In genomic region chr10:96365571-96365970, GRCh38 we compare ENCODE assay signal across 14 cellular contexts. TPM values are rescaled to one million over a fixed set of nuclear protein-coding genes. Genes with fewer than 3 reads are reported as not detected.
DNase-seq lines count a peak whose midpoint lies in the region; ATAC-seq and TF ChIP-seq lines count a peak whose summit lies in the region.
"Had no signal": no experiment of that assay in that cellular context is flagged by ENCODE, and none has a peak within 500 bp of the region (broad histone marks: within the 10 kb centered on the region; RNA-seq: fewer than 3 reads in every experiment).

No MANE protein-coding gene starts in this region.

- peak overlapping the region in 1 of 59 donors; percentile 8 for H3K4me3 ChIP-seq in dorsolateral prefrontal cortex
- H3K4me3 ChIP-seq: BLaER1 had no signal

- no peak overlapping the region for H3K27ac Mint-ChIP-seq in activated naive CD4-positive, alpha-beta T cell treated with anti-CD3 and anti-CD28 coated beads for 36 hours

- TF ChIP-seq CTCF in dorsolateral prefrontal cortex (IDR thresholded peaks at IDR 0.05 in 54 of 56, conservative IDR thresholded peaks at IDR 0.05 in 2 of 56; ENCODE audit: low read depth in 1 of 56, partially characterized antibody in 56 of 56): no peak

- no peaks in the 10 kb centered on the region for H3K9me3 Mint-ChIP-seq in activated T-cell treated with anti-CD3 and anti-CD28 coated beads, Interleukin-2, amount 50 U/mL, for 4 hours
- H3K9me3 Mint-ChIP-seq in activated naive CD4-positive, alpha-beta T cell treated with anti-CD3 and anti-CD28 coated beads for 36 hours: no peaks in the 10 kb centered on the region

- peak overlapping the region in 58 of 59 donors; percentile 35 to 91 (median 82) for H3K27ac ChIP-seq in dorsolateral prefrontal cortex
- H3K27ac ChIP-seq in substantia nigra (ENCODE audit: low read depth, low read length, poor library complexity, severe bottlenecking): peak overlapping the region; percentile 75
- H3K27ac ChIP-seq: 22Rv1, BLaER1 had no signal

- ATAC-seq in HG03439 (IDR thresholded peaks at IDR 0.05; ENCODE audit: unreplicated experiment) (no peak), GM21737 (IDR thresholded peaks at IDR 0.05; ENCODE audit: unreplicated experiment) (no peak)
- no peak for ATAC-seq in activated T-cell treated with anti-CD3 and anti-CD28 coated beads, Interleukin-2, amount 50 U/mL, for 4 hours
- ATAC-seq: HepG2 had no signal

- H3K27me3 Mint-ChIP-seq in activated T-cell treated with anti-CD3 and anti-CD28 coated beads, Interleukin-2, amount 50 U/mL, for 4 hours (ENCODE audit: low read depth): no peaks in the 10 kb centered on the region
- H3K27me3 Mint-ChIP-seq in activated naive CD4-positive, alpha-beta T cell treated with anti-CD3 and anti-CD28 coated beads for 36 hours (ENCODE audit: low read depth): no peaks in the 10 kb centered on the region

- CTCF ChIA-PET in activated naive CD4-positive, alpha-beta T cell treated with anti-CD3 and anti-CD28 coated beads for 36 hours (lab: Charles Lee): interaction anchor here (0.6 to 2.8 kb wide), 4 partner anchors 9 to 1489 kb away, joined by 3 to 15 read pairs (median 4); no protein-coding TSS in a partner anchor

- intact Hi-C loops in dorsolateral prefrontal cortex (cut with DNase I): no loop called here
- intact Hi-C loops in activated naive CD4-positive, alpha-beta T cell treated with anti-CD3 and anti-CD28 coated beads for 36 hours (cut with micrococcal nuclease): no loop called here

- no peaks in the 10 kb centered on the region for H3K36me3 Mint-ChIP-seq in activated T-cell treated with anti-CD3 and anti-CD28 coated beads, Interleukin-2, amount 50 U/mL, for 4 hours (ENCODE audit: insufficient read depth)
- H3K36me3 Mint-ChIP-seq in activated naive CD4-positive, alpha-beta T cell treated with anti-CD3 and anti-CD28 coated beads for 36 hours (ENCODE audit: low read depth): no peaks in the 10 kb centered on the region

- no peak overlapping the region for H3K4me3 Mint-ChIP-seq in activated T-cell treated with anti-CD3 and anti-CD28 coated beads, Interleukin-2, amount 50 U/mL, for 4 hours
- no peak overlapping the region for H3K4me3 Mint-ChIP-seq in activated naive CD4-positive, alpha-beta T cell treated with anti-CD3 and anti-CD28 coated beads for 36 hours

- H3K4me1 Mint-ChIP-seq in activated T-cell treated with anti-CD3 and anti-CD28 coated beads, Interleukin-2, amount 50 U/mL, for 4 hours (ENCODE audit: low read depth): no peaks in the 10 kb centered on the region
- H3K4me1 Mint-ChIP-seq in activated naive CD4-positive, alpha-beta T cell treated with anti-CD3 and anti-CD28 coated beads for 36 hours (ENCODE audit: low read depth): no peaks in the 10 kb centered on the region

- H3K27me3 ChIP-seq in dorsolateral prefrontal cortex: peaks cover 0 to 4% (median 0%) of the 10 kb centered on the region in 45 donors
- H3K27me3 ChIP-seq: BLaER1 had no signal

- peak; percentile 49 for DNase-seq in Ammon's horn (ENCODE audit: low spot score)
- DNase-seq in dorsolateral prefrontal cortex: no peak
- peak; percentile 55 for DNase-seq in medulla oblongata (ENCODE audit: extremely low spot score)
- peak in 5 of 49 donors; percentile 9 to 28 (median 17) for DNase-seq in substantia nigra (lab: John Stamatoyannopoulos, UW)
- DNase-seq in activated T-cell treated with anti-CD3 and anti-CD28 coated beads, Interleukin-2, amount 50 U/mL, for 4 hours: no peak
- no peak for DNase-seq in activated naive CD4-positive, alpha-beta T cell treated with anti-CD3 and anti-CD28 coated beads for 36 hours
- DNase-seq: DMS53, GF-D8 had no signal

RNA-seq across cellular contexts. Expression of gene OPALIN, which starts 6.8 kb away (rescaled TPM):
- total RNA-seq in dorsolateral prefrontal cortex: 100 to 1,000 TPM in 24 of 120 experiments, 10 to 100 TPM in 94, 1 to 10 TPM in 2; 4.3 to 287 (median 60.3) TPM
- total RNA-seq in activated T-cell treated with anti-CD3 and anti-CD28 coated beads, Interleukin-2, amount 50 U/mL, for 4 hours: not detected
- not detected for total RNA-seq in activated naive CD4-positive, alpha-beta T cell treated with anti-CD3 and anti-CD28 coated beads for 36 hours
- total RNA-seq: A673, HepG2 had no signal

Comparison
In these comparisons a context has a peak if more than half of its experiments do, and no peak if none do; other contexts are left out.
1. DNase-seq: peak in Ammon's horn (single experiment) and medulla oblongata (single experiment); none in dorsolateral prefrontal cortex (0 of 10), activated T-cell treated with anti-CD3 and anti-CD28 coated beads, Interleukin-2, amount 50 U/mL, for 4 hours (single experiment) and activated naive CD4-positive, alpha-beta T cell treated with anti-CD3 and anti-CD28 coated beads for 36 hours (single experiment).
2. RNA of gene OPALIN, which starts 6.8 kb away (total RNA-seq): 4.3 to 287 TPM in dorsolateral prefrontal cortex; not detected in activated T-cell treated with anti-CD3 and anti-CD28 coated beads, Interleukin-2, amount 50 U/mL, for 4 hours and not detected in activated naive CD4-positive, alpha-beta T cell treated with anti-CD3 and anti-CD28 coated beads for 36 hours; every median in the first group is over 4 times any median in the second.